ENCODE assay signal across 1 cellular context in the genomic region with DNA sequence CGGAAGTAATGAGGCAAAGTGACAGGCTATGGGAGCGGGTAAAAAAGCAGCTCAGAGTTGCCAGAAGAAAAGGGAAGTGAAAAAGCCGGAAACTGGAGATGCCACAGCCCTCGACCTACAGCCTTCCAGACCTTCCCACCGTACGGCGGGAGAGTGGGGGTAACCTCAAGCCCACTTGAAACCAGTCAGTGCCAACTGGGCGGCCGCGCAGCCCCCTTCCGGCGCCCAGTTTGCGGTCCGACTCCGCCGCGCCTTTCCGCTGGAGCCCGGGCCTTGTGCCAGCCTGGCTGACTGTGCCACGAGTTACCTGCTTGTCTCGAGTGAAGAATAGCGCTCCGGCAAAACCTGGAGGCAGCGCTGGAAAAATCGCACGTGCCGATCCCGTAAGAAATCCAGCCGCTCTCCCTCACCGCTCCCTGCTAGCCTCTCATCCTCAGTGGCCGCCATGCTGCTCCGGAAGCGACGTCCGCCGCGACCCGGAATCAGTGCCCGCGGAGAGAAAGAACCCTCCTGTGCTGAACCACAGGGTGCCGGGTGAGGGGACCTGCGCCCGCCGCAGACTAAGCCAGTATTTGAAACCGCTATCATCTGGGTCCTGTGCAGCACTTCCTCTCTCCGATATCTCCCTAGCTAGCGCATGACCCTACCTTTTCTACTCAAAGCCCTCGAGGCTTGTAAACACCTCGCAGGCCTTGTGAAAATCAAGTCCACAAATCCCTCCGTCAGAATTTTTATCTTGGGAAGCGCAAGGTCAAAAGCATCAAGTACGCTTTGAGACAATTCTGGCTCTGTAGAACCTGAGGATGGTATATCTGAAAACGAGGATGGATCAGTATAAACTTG.
A peak's percentile ranks its signal among the peaks of the same experiment; 100 is the strongest.
TF ChIP-seq lines count a peak whose summit lies in the region.

PGGT1B (minus strand) TSS at position 473 of the 843 bp plus-strand sequence; CDS start at position 447, 26 bp downstream.

TF ChIP-seq in HCT116, 20 proteins besides CTCF, POLR2A, EP300 and RAD21 (continued from another document):
- TF ChIP-seq, protein P1, sequence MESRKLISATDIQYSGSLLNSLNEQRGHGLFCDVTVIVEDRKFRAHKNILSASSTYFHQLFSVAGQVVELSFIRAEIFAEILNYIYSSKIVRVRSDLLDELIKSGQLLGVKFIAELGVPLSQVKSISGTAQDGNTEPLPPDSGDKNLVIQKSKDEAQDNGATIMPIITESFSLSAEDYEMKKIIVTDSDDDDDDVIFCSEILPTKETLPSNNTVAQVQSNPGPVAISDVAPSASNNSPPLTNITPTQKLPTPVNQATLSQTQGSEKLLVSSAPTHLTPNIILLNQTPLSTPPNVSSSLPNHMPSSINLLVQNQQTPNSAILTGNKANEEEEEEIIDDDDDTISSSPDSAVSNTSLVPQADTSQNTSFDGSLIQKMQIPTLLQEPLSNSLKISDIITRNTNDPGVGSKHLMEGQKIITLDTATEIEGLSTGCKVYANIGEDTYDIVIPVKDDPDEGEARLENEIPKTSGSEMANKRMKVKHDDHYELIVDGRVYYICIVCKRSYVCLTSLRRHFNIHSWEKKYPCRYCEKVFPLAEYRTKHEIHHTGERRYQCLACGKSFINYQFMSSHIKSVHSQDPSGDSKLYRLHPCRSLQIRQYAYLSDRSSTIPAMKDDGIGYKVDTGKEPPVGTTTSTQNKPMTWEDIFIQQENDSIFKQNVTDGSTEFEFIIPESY (IDR thresholded peaks at IDR 0.05; ENCODE audit: extremely low read depth, insufficient replicate concordance, low read length), result peak; percentile 46
- TF ChIP-seq EZH2 (IDR thresholded peaks at IDR 0.05), result no peak
- TF ChIP-seq CEBPB (IDR thresholded peaks at IDR 0.05; ENCODE audit: low read depth), result no peak
- TF ChIP-seq ELF1 (IDR thresholded peaks at IDR 0.05; ENCODE audit: borderline replicate concordance, low read depth), result peak; percentile 29; the same call in 1 of the 2 replicates
- TF ChIP-seq SIN3A (IDR thresholded peaks at IDR 0.05; ENCODE audit: low read depth), result peak; percentile 59; the same call in 1 of the 2 replicates
- no peak for TF ChIP-seq SP1 (IDR thresholded peaks at IDR 0.05; ENCODE audit: low read depth)
- TF ChIP-seq, protein P2, sequence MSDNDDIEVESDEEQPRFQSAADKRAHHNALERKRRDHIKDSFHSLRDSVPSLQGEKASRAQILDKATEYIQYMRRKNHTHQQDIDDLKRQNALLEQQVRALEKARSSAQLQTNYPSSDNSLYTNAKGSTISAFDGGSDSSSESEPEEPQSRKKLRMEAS (IDR thresholded peaks at IDR 0.05), result peak; percentile 69
- no peak for TF ChIP-seq REST (IDR thresholded peaks at IDR 0.05; ENCODE audit: low read depth)
- TF ChIP-seq POLR2AphosphoS5 (IDR thresholded peaks at IDR 0.05; ENCODE audit: low read depth, low read length), result peak; percentile 94
- no peak for TF ChIP-seq FOSL1 (IDR thresholded peaks at IDR 0.05; ENCODE audit: low read depth)
